Comparison of ENCODE assay signal across 22 cellular contexts in genomic region chr9:124128568-124128967, GRCh38.
A peak's percentile ranks its signal among the peaks of the same experiment; 100 is the strongest.
DNase-seq lines count a peak whose midpoint lies in the region; ATAC-seq, FAIRE-seq and TF ChIP-seq lines count a peak whose summit lies in the region.
"Had no signal": no experiment of that assay in that cellular context is flagged by ENCODE, and none has a peak within 500 bp of the region (broad histone marks: within the 10 kb centered on the region; RNA-seq: fewer than 3 reads in every experiment).

No MANE protein-coding gene starts in this region.

- no peak overlapping the region for H3K4me3 ChIP-seq in K562
- H3K4me3 ChIP-seq in CD8-positive, alpha-beta T cell (ENCODE audit: low read depth, low read length), result no peak overlapping the region
- H3K4me3 ChIP-seq: GM12878, MG63 had no signal

- peaks cover 3 to 19% of the 10 kb centered on the region in 2 experiments; a peak in 3 of 5 replicates for H3K27me3 ChIP-seq in K562 (ENCODE audit: control insufficient read depth in 2 of 2, insufficient read depth in 2 of 2, low read length in 2 of 2)
- no peaks in the 10 kb centered on the region for H3K27me3 ChIP-seq in CD8-positive, alpha-beta T cell (ENCODE audit: insufficient read depth, low read length)
- H3K27me3 ChIP-seq: MG63 had no signal

- ATAC-seq in K562, result no peak
- ATAC-seq in stimulated activated effector memory CD8-positive, alpha-beta T cell treated with anti-CD3 and anti-CD28 coated beads, Interleukin-12 subunit alpha, Interleukin-12 subunit beta, amount 100 ng/mL, for 72 hours, result no peak
- ATAC-seq in CD8-positive, alpha-beta T cell, result no peak
- no peak for ATAC-seq in T-cell (replicated peaks in 1 of 4)
- ATAC-seq: GM12878 had no signal

- no peaks in the 10 kb centered on the region for H3K36me3 ChIP-seq in K562 (ENCODE audit: control insufficient read depth, insufficient read depth, low read length)
- no peaks in the 10 kb centered on the region for H3K36me3 ChIP-seq in CD8-positive, alpha-beta T cell (ENCODE audit: insufficient read depth, low read length)
- H3K36me3 ChIP-seq: MG63 had no signal

- no peaks in the 10 kb centered on the region for H3K9me3 Mint-ChIP-seq in stimulated activated effector memory CD8-positive, alpha-beta T cell treated with anti-CD3 and anti-CD28 coated beads, Interleukin-12 subunit alpha, Interleukin-12 subunit beta, amount 100 ng/mL, for 72 hours
- no peaks in the 10 kb centered on the region for H3K9me3 Mint-ChIP-seq in CD8-positive, alpha-beta T cell
- no peaks in the 10 kb centered on the region for H3K9me3 Mint-ChIP-seq in T-cell

- POLR2A ChIA-PET in K562 (lab: Yijun Ruan, JAX), result interaction anchor here (0.6 kb wide), 1 partner anchor 264 kb away, joined by 4 read pairs; no protein-coding TSS in a partner anchor
- POLR2A ChIA-PET in CD8-positive, alpha-beta T cell (lab: Charles Lee), result no interaction called here
- POLR2A ChIA-PET in T-cell (lab: Charles Lee), result no interaction called here

- H3K27ac Mint-ChIP-seq in stimulated activated effector memory CD8-positive, alpha-beta T cell treated with anti-CD3 and anti-CD28 coated beads, Interleukin-12 subunit alpha, Interleukin-12 subunit beta, amount 100 ng/mL, for 72 hours, result peak overlapping the region; percentile 26
- H3K27ac Mint-ChIP-seq in CD8-positive, alpha-beta T cell, result no peak overlapping the region
- no peak overlapping the region for H3K27ac Mint-ChIP-seq in T-cell

- no peak for TF ChIP-seq RAD21 in Ishikawa (IDR thresholded peaks at IDR 0.05; ENCODE audit: low read depth)
- no peak for TF ChIP-seq RAD21 in K562 (CRISPR knock-in tag; conservative IDR thresholded peaks at IDR 0.05 in 1 of 2, IDR thresholded peaks at IDR 0.05 in 1 of 2)

- FAIRE-seq in K562 (lab: Jason Lieb, UNC), result peak; percentile 59
- FAIRE-seq: GM12878 had no signal

- no peak overlapping the region for H3K9ac ChIP-seq in K562 (ENCODE audit: insufficient read depth in 1 of 2, low read depth in 2 of 2, low read length in 2 of 2)
- H3K9ac ChIP-seq: SK-N-SH had no signal

- peaks cover 6% of the 10 kb centered on the region for H3K27me3 Mint-ChIP-seq in CD8-positive, alpha-beta T cell (ENCODE audit: low read depth)
- peaks cover 0 to 10% of the 10 kb centered on the region in 2 donors for H3K27me3 Mint-ChIP-seq in T-cell

- in situ Hi-C loops in G401 (cut with HindIII; ENCODE audit: low sequenced_read_pairs), result loop anchor here (10.0 kb wide), 1 partner anchor 196 kb away; no protein-coding TSS in a partner anchor
- in situ Hi-C loops in K562 (cut with MboI), result loop anchor here (5.0 kb wide), 1 partner anchor 194 kb away; no protein-coding TSS in a partner anchor

- H4K20me1 ChIP-seq in K562 (replicated peaks; ENCODE audit: control insufficient read depth, insufficient read depth, low read length), result peaks cover 15% of the 10 kb centered on the region

- intact Hi-C loops in K562 (cut with micrococcal nuclease), result no loop called here
- intact Hi-C loops in CD8-positive, alpha-beta T cell (cut with DNase I, micrococcal nuclease), result loop anchor here in 1 of 2 experiments (5.0 kb wide), 1 partner anchor 249 kb away; no protein-coding TSS in a partner anchor

- DNase-seq in G401 (ENCODE audit: low spot score) (peak; percentile 7), K562 (ENCODE audit: extremely low read depth in 1 of 4, low spot score in 3 of 4) (no peak), T-cell (no peak)
- DNase-seq in stimulated activated effector memory CD8-positive, alpha-beta T cell treated with anti-CD3 and anti-CD28 coated beads, Interleukin-12 subunit alpha, Interleukin-12 subunit beta, amount 100 ng/mL, for 72 hours (ENCODE audit: low spot score in 2 of 2), result no peak
- DNase-seq in CD8-positive, alpha-beta T cell, result no peak
- no peak for DNase-seq in activated CD4-positive, alpha-beta T cell treated with anti-CD3 and anti-CD28 coated beads for 1 hour
- DNase-seq: AML-193, GOT3, HCEC 1CT, Kasumi-1, MG63, NCI-H1417, NCI-H1694 treated with DMSO at 0.1 percent for 48 hours, NCI-H2081 treated with DMSO at 0.1 percent for 48 hours, NCI-H446, NCI-H526 treated with DMSO at 0.1 percent for 48 hours, RPMI8226, SHP77, SK-N-SH had no signal

- no peaks in the 10 kb centered on the region for H3K9me3 ChIP-seq in K562 (replicated peaks; ENCODE audit: control insufficient read depth, insufficient read depth, low read depth, low read length)
- no peaks in the 10 kb centered on the region for H3K9me3 ChIP-seq in CD8-positive, alpha-beta T cell (ENCODE audit: low read length)
- H3K9me3 ChIP-seq: MG63, SK-N-SH had no signal

- H3K27ac ChIP-seq in K562 (ENCODE audit: extremely low read depth, low read depth, low read length), result no peak overlapping the region
- H3K27ac ChIP-seq in CD8-positive, alpha-beta T cell (ENCODE audit: low read depth, low read length), result no peak overlapping the region
- H3K27ac ChIP-seq: C4-2B had no signal

- peaks cover 7% of the 10 kb centered on the region for H3K4me1 Mint-ChIP-seq in stimulated activated effector memory CD8-positive, alpha-beta T cell treated with anti-CD3 and anti-CD28 coated beads, Interleukin-12 subunit alpha, Interleukin-12 subunit beta, amount 100 ng/mL, for 72 hours
- H3K4me1 Mint-ChIP-seq in CD8-positive, alpha-beta T cell (ENCODE audit: low read depth), result peaks cover 4% of the 10 kb centered on the region
- H3K4me1 Mint-ChIP-seq in T-cell, result peaks cover 0 to 5% (median 4%) of the 10 kb centered on the region in 3 donors

- peaks cover 0 to 11% of the 10 kb centered on the region in 2 experiments; a peak in 3 of 5 replicates for H3K4me1 ChIP-seq in K562 (replicated peaks in 1 of 2; ENCODE audit: control insufficient read depth in 2 of 2, insufficient read depth in 2 of 2, low read length in 2 of 2)
- no peaks in the 10 kb centered on the region for H3K4me1 ChIP-seq in CD8-positive, alpha-beta T cell (ENCODE audit: insufficient read depth, low read length)

- H2AFZ ChIP-seq in K562 (ENCODE audit: low read depth, low read length), result no peak overlapping the region

- H3K36me3 Mint-ChIP-seq in stimulated activated effector memory CD8-positive, alpha-beta T cell treated with anti-CD3 and anti-CD28 coated beads, Interleukin-12 subunit alpha, Interleukin-12 subunit beta, amount 100 ng/mL, for 72 hours, result peaks cover 4% of the 10 kb centered on the region
- H3K36me3 Mint-ChIP-seq in CD8-positive, alpha-beta T cell, result no peaks in the 10 kb centered on the region
- no peaks in the 10 kb centered on the region for H3K36me3 Mint-ChIP-seq in T-cell

- H3K79me2 ChIP-seq in K562 (ENCODE audit: control insufficient read depth, insufficient read depth, low read length), result no peaks in the 10 kb centered on the region

- TF ChIP-seq POLR2A in K562 (conservative IDR thresholded peaks at IDR 0.05), result no peak

- no peak overlapping the region for H3K4me2 ChIP-seq in K562 (ENCODE audit: insufficient read depth, low read length)
- H3K4me2 ChIP-seq: SK-N-SH had no signal

- CTCF ChIA-PET in K562 (lab: Yijun Ruan, JAX; ENCODE audit: low intra/inter-chr PET ratio) (interaction anchor here (1.2 kb wide), 1 partner anchor 189 kb away, joined by 4 read pairs; no protein-coding TSS in a partner anchor), T-cell (lab: Charles Lee) (interaction anchor here in 1 of 2 donors (0.9 kb wide), 1 partner anchor 408 kb away, joined by 3 read pairs; no protein-coding TSS in a partner anchor)
- CTCF ChIA-PET in CD8-positive, alpha-beta T cell (lab: Charles Lee), result interaction anchor here (1.8 to 4.0 kb wide), 2 partner anchors 164 to 191 kb away, joined by 7 to 20 read pairs; no protein-coding TSS in a partner anchor

- no peak for TF ChIP-seq EP300 in Ishikawa (IDR thresholded peaks at IDR 0.05; ENCODE audit: borderline replicate concordance)
- no peak for TF ChIP-seq EP300 in K562 (IDR thresholded peaks at IDR 0.05; ENCODE audit: low read length)

- no TSS peak for BruUV-seq in K562 (replicated peaks; lab: Mats Ljungman, UMichigan)

- TF ChIP-seq CTCF in K562 (IDR thresholded peaks at IDR 0.05 in 2 of 3, conservative IDR thresholded peaks at IDR 0.05 in 1 of 3; ENCODE audit: insufficient read depth in 2 of 3, low read depth in 1 of 3, low read length in 3 of 3), result no peak
- TF ChIP-seq CTCF in CD8-positive, alpha-beta T cell (IDR thresholded peaks at IDR 0.05), result no peak

- no peaks in the 10 kb centered on the region for H3K9me1 ChIP-seq in K562 (ENCODE audit: control insufficient read depth, insufficient read depth, low read length)

- 14% methylated on average over 9 of the region's 9 CpGs for WGBS in K562 (ENCODE audit: insufficient coverage, low coverage, missing lambda C conversion rate)

- H3K4me3 Mint-ChIP-seq in stimulated activated effector memory CD8-positive, alpha-beta T cell treated with anti-CD3 and anti-CD28 coated beads, Interleukin-12 subunit alpha, Interleukin-12 subunit beta, amount 100 ng/mL, for 72 hours, result no peak overlapping the region
- H3K4me3 Mint-ChIP-seq in CD8-positive, alpha-beta T cell, result no peak overlapping the region
- H3K4me3 Mint-ChIP-seq in T-cell, result no peak overlapping the region

TF ChIP-seq in Ishikawa, 13 proteins besides CTCF, POLR2A, EP300 and RAD21:
- TF ChIP-seq TEAD4 (IDR thresholded peaks at IDR 0.05) (peak; percentile 65), ZBTB7A (IDR thresholded peaks at IDR 0.05; ENCODE audit: low read depth) (no peak), TAF1 (IDR thresholded peaks at IDR 0.05; ENCODE audit: low read depth) (no peak), YY1 (IDR thresholded peaks at IDR 0.05; ENCODE audit: low read depth) (no peak)

TF ChIP-seq in K562, 482 proteins besides CTCF, POLR2A, EP300 and RAD21:
- TF ChIP-seq CHD2 (IDR thresholded peaks at IDR 0.05; ENCODE audit: low read depth, low read length), result no peak
- no peak for TF ChIP-seq HDAC3 (IDR thresholded peaks at IDR 0.05; ENCODE audit: borderline replicate concordance, partially characterized antibody)
- 0 out of 2 replicates have a peak, but pooled peaks have one; percentile 20 for TF ChIP-seq CREM (IDR thresholded peaks at IDR 0.05; ENCODE audit: low read depth)
- TF ChIP-seq ATF1 (CRISPR knock-in tag; IDR thresholded peaks at IDR 0.05), result no peak
- peak; percentile 44; the same call in 1 of the 2 replicates for TF ChIP-seq ATF1 (tag; IDR thresholded peaks at IDR 0.05)
- TF ChIP-seq, protein P1, sequence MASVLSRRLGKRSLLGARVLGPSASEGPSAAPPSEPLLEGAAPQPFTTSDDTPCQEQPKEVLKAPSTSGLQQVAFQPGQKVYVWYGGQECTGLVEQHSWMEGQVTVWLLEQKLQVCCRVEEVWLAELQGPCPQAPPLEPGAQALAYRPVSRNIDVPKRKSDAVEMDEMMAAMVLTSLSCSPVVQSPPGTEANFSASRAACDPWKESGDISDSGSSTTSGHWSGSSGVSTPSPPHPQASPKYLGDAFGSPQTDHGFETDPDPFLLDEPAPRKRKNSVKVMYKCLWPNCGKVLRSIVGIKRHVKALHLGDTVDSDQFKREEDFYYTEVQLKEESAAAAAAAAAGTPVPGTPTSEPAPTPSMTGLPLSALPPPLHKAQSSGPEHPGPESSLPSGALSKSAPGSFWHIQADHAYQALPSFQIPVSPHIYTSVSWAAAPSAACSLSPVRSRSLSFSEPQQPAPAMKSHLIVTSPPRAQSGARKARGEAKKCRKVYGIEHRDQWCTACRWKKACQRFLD (CRISPR knock-in tag; IDR thresholded peaks at IDR 0.05), result no peak
- no peak for TF ChIP-seq HDAC1 (IDR thresholded peaks at IDR 0.05)
